ENCODE assay signal across 8 cellular contexts in genomic region chr10:64115913-64116643, GRCh38.
DNase-seq lines count a peak whose midpoint lies in the region; ATAC-seq, FAIRE-seq and TF ChIP-seq lines count a peak whose summit lies in the region.

No MANE protein-coding gene starts in this region.

- no peaks in the 10 kb centered on the region for H3K36me3 ChIP-seq in bronchial epithelial cell (ENCODE audit: control insufficient read depth, insufficient read depth, low read length)

- DNase-seq in GM12865 (ENCODE audit: low read depth) (peak; percentile 36), HuH-7.5 (ENCODE audit: low spot score) (peak; percentile 13), bronchial epithelial cell (ENCODE audit: low read depth) (peak; percentile 5), myocyte (ENCODE audit: low read depth) (peak; percentile 5), T-helper 2 cell (no peak)
- no peak for DNase-seq in central memory CD4-positive, alpha-beta T cell
- DNase-seq in activated CD8-positive, alpha-beta memory T cell treated with anti-CD3 and anti-CD28 coated beads, Interleukin-2, amount 50 U/mL, for 4 hours: no peak

- TF ChIP-seq CTCF in GM12865 (IDR thresholded peaks at IDR 0.05; ENCODE audit: insufficient read depth, low read depth, low read length, missing control alignments) (peak; percentile 53), bronchial epithelial cell (IDR thresholded peaks at IDR 0.05; ENCODE audit: insufficient read depth, low read length, severe bottlenecking) (peak; percentile 21)

- no peaks in the 10 kb centered on the region for H3K27me3 ChIP-seq in bronchial epithelial cell (ENCODE audit: control insufficient read depth, insufficient read depth, low read length)

- no peak for ATAC-seq in HG03196 (IDR thresholded peaks at IDR 0.05; ENCODE audit: unreplicated experiment)

- H3K4me3 ChIP-seq in GM12865 (ENCODE audit: low read depth, low read length) (no peak overlapping the region), bronchial epithelial cell (ENCODE audit: low read depth, low read length) (no peak overlapping the region)

- no peak for FAIRE-seq in bronchial epithelial cell (lab: Jason Lieb, UNC)

Comparison
In these comparisons a context has a peak if more than half of its experiments do, and no peak if none do; other contexts are left out.
1. DNase-seq: peak in GM12865 (single experiment), HuH-7.5 (single experiment), bronchial epithelial cell (single experiment) and myocyte (single experiment); none in T-helper 2 cell (0 of 5), central memory CD4-positive, alpha-beta T cell (single experiment) and activated CD8-positive, alpha-beta memory T cell treated with anti-CD3 and anti-CD28 coated beads, Interleukin-2, amount 50 U/mL, for 4 hours (single experiment).